ENCODE assay signal across 14 cellular contexts in genomic region chr1:172837816-172838680, GRCh38.
DNase-seq lines count a peak whose midpoint lies in the region; ATAC-seq and TF ChIP-seq lines count a peak whose summit lies in the region.
"Had no signal": no experiment of that assay in that cellular context is flagged by ENCODE, and none has a peak within 500 bp of the region (broad histone marks: within the 10 kb centered on the region; RNA-seq: fewer than 3 reads in every experiment).

No MANE protein-coding gene starts in this region.

- H3K36me3 ChIP-seq in WERI-Rb-1: no peaks in the 10 kb centered on the region

- no peak overlapping the region for H3K4me3 ChIP-seq in Jurkat, Clone E6-1 (ENCODE audit: low read length)
- no peak overlapping the region for H3K4me3 ChIP-seq in WERI-Rb-1 (ENCODE audit: low read depth, low read length)

- peaks cover 20% of the 10 kb centered on the region for H3K27me3 Mint-ChIP-seq in activated naive CD8-positive, alpha-beta T cell treated with anti-CD3 and anti-CD28 coated beads, Interleukin-2, amount 50 U/mL, for 24 hours
- peaks cover 0 to 4% of the 10 kb centered on the region in 2 donors for H3K27me3 Mint-ChIP-seq in natural killer cell (ENCODE audit: low read depth in 2 of 2)

- peak overlapping the region; percentile 72 for H3K27ac Mint-ChIP-seq in activated naive CD8-positive, alpha-beta T cell treated with anti-CD3 and anti-CD28 coated beads, Interleukin-2, amount 50 U/mL, for 24 hours
- no peak overlapping the region for H3K27ac Mint-ChIP-seq in natural killer cell
- H3K27ac Mint-ChIP-seq: nephron progenitor cell had no signal

- H3K4me3 Mint-ChIP-seq in activated naive CD8-positive, alpha-beta T cell treated with anti-CD3 and anti-CD28 coated beads, Interleukin-2, amount 50 U/mL, for 24 hours: peak overlapping the region; percentile 32
- no peak overlapping the region for H3K4me3 Mint-ChIP-seq in natural killer cell
- H3K4me3 Mint-ChIP-seq: nephron progenitor cell had no signal

- H3K4me1 Mint-ChIP-seq in activated naive CD8-positive, alpha-beta T cell treated with anti-CD3 and anti-CD28 coated beads, Interleukin-2, amount 50 U/mL, for 24 hours: peaks cover 40% of the 10 kb centered on the region
- H3K4me1 Mint-ChIP-seq in natural killer cell: peaks cover 10% of the 10 kb centered on the region in 2 donors
- H3K4me1 Mint-ChIP-seq: nephron progenitor cell had no signal

- no peaks in the 10 kb centered on the region for H3K9me3 ChIP-seq in WERI-Rb-1 (ENCODE audit: severe bottlenecking)

- no peak for DNase-seq in activated CD4-positive, CD25-positive, alpha-beta regulatory T cell treated with anti-CD3 and anti-CD28 coated beads, Interleukin-2, amount 50 U/mL, for 72 hours
- DNase-seq in Jurkat, Clone E6-1 (ENCODE audit: low read depth, low spot score): peak; percentile 83
- DNase-seq in activated naive CD8-positive, alpha-beta T cell treated with anti-CD3 and anti-CD28 coated beads, Interleukin-2, amount 50 U/mL, for 24 hours: no peak
- no peak for DNase-seq in natural killer cell
- DNase-seq in NCI-H1694 treated with DMSO at 0.1 percent for 48 hours (lab: John Stamatoyannopoulos, UW): no peak
- no peak for DNase-seq in WERI-Rb-1
- DNase-seq in AG08395 (ENCODE audit: low spot score): no peak
- DNase-seq: anterior cingulate cortex, DMS79 treated with DMSO at 0.1 percent for 48 hours, GOT3, NCI-H774, nephron progenitor cell had no signal

- H3K36me3 Mint-ChIP-seq in activated naive CD8-positive, alpha-beta T cell treated with anti-CD3 and anti-CD28 coated beads, Interleukin-2, amount 50 U/mL, for 24 hours (ENCODE audit: low read depth): no peaks in the 10 kb centered on the region
- H3K36me3 Mint-ChIP-seq in natural killer cell: no peaks in the 10 kb centered on the region

- peak; percentile 98 to 99 for ATAC-seq in activated CD4-positive, CD25-positive, alpha-beta regulatory T cell treated with anti-CD3 and anti-CD28 coated beads, Interleukin-2, amount 50 U/mL, for 24 hours
- ATAC-seq in activated naive CD8-positive, alpha-beta T cell treated with anti-CD3 and anti-CD28 coated beads, Interleukin-2, amount 50 U/mL, for 24 hours: peak; percentile 99
- ATAC-seq in natural killer cell: peak; percentile 69 to 77 (median 71)

- no peak overlapping the region for H3K27ac ChIP-seq in WERI-Rb-1
- H3K27ac ChIP-seq: 22Rv1 had no signal

- peaks cover 41% of the 10 kb centered on the region for H3K27me3 ChIP-seq in WERI-Rb-1 (ENCODE audit: insufficient read depth, low read depth, severe bottlenecking)

- TF ChIP-seq CTCF in natural killer cell (IDR thresholded peaks at IDR 0.05): no peak
- no peak for TF ChIP-seq CTCF in WERI-Rb-1 (IDR thresholded peaks at IDR 0.05; ENCODE audit: low read depth, low read length)

- H3K9me3 Mint-ChIP-seq in activated naive CD8-positive, alpha-beta T cell treated with anti-CD3 and anti-CD28 coated beads, Interleukin-2, amount 50 U/mL, for 24 hours: no peaks in the 10 kb centered on the region
- H3K9me3 Mint-ChIP-seq in natural killer cell: no peaks in the 10 kb centered on the region
- H3K9me3 Mint-ChIP-seq: nephron progenitor cell had no signal

- intact Hi-C loops in natural killer cell (cut with micrococcal nuclease): no loop called here
